19 cellular contexts compared by ENCODE assay signal in the genomic region with DNA sequence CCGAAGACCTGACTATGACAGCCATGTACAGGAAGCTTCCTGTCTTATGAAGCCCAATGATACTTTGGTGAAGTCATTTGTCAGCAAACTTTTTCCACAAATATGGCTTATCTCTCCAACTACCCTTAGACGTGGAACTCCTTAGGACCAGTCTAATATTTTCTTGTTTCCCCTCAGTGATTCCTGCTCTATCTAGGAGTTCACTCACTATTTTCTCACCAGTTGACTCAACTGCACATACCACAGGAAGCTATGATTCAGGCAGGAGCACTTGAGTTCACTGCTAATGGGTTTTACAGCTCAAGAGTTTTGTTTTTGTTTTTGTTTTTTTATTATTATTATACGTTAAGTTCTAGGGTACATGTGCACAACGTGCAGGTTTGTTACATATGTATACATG.
DNase-seq lines count a peak whose midpoint lies in the region; ATAC-seq, FAIRE-seq and TF ChIP-seq lines count a peak whose summit lies in the region.
"Had no signal": no experiment of that assay in that cellular context is flagged by ENCODE, and none has a peak within 500 bp of the region (broad histone marks: within the 10 kb centered on the region; RNA-seq: fewer than 3 reads in every experiment).

No MANE protein-coding gene starts in this region.

- in situ Hi-C loops in mammary epithelial cell (cut with MboI; ENCODE audit: low sequenced_read_pairs in 2 of 2): no loop called here

- intact Hi-C loops in mammary epithelial cell (cut with micrococcal nuclease) (no loop called here), left colon (cut with DNase I, micrococcal nuclease) (no loop called here)

- no peak overlapping the region for H3K9ac ChIP-seq in mammary epithelial cell (ENCODE audit: insufficient read depth, low read length)
- H3K9ac ChIP-seq: parathyroid adenoma had no signal

- ATAC-seq in left colon: no peak

- H3K27me3 ChIP-seq in mammary epithelial cell (ENCODE audit: insufficient read depth, low read length): no peaks in the 10 kb centered on the region
- H3K27me3 ChIP-seq: esophagus muscularis mucosa had no signal

- no TSS peak for BruUV-seq in mammary epithelial cell (replicated peaks; lab: Mats Ljungman, UMichigan)

- no peaks in the 10 kb centered on the region for H4K20me1 ChIP-seq in mammary epithelial cell (ENCODE audit: insufficient read depth, low read length)

- 93% methylated on average over 4 of the region's 4 CpGs for WGBS in mammary epithelial cell (ENCODE audit: low coverage, missing lambda C conversion rate)

- no peaks in the 10 kb centered on the region for H3K79me2 ChIP-seq in mammary epithelial cell (ENCODE audit: insufficient read depth, low read length)
- H3K79me2 ChIP-seq: parathyroid adenoma had no signal

- H3K27ac ChIP-seq in mammary epithelial cell (ENCODE audit: insufficient read depth, low read depth, low read length): no peak overlapping the region
- H3K27ac ChIP-seq: esophagus muscularis mucosa, parathyroid adenoma had no signal

- H3K4me3 ChIP-seq in mammary epithelial cell (replicated peaks in 1 of 3; ENCODE audit: insufficient read depth in 1 of 3, low read depth in 2 of 3, low read length in 3 of 3): no peak overlapping the region
- H3K4me3 ChIP-seq: esophagus muscularis mucosa had no signal

- DNase-seq in AG08395 (ENCODE audit: low spot score) (peak; percentile 77), HTR-8/SVneo (ENCODE audit: insufficient read length, low spot score) (peak; percentile 26), mammary epithelial cell (peak; percentile 53), kidney tubule cell (ENCODE audit: low spot score) (peak; percentile 75), left colon (no peak), NCI-H1436 (lab: John Stamatoyannopoulos, UW) (no peak)
- DNase-seq in activated CD4-positive, CD25-positive, alpha-beta regulatory T cell (lab: John Stamatoyannopoulos, UW): no peak
- DNase-seq in stimulated activated CD4-positive, alpha-beta T cell treated with anti-CD3 and anti-CD28 coated beads, Interleukin-1b, Interleukin-23, amount 100 ng/mL, for 48 hours: no peak
- DNase-seq: activated CD4-positive, alpha-beta memory T cell treated with anti-CD3 and anti-CD28 coated beads for 36 hours; activated effector memory CD4-positive, alpha-beta T cell treated with anti-CD3 and anti-CD28 coated beads, Interleukin-2, amount 50 U/mL, for 16 hours; AML-193; DMS 273 treated with DMSO at 0.1 percent for 48 hours; NCI-H1436 treated with DMSO at 0.1 percent for 48 hours; NCI-H524; RPMI8226; stimulated activated CD4-positive, alpha-beta T cell treated with anti-CD3 and anti-CD28 coated beads, Interleukin-2, amount 100 ng/mL, for 24 hours; T-helper 9 cell had no signal

- TF ChIP-seq CTCF in mammary epithelial cell (conservative IDR thresholded peaks at IDR 0.05 in 1 of 2, IDR thresholded peaks at IDR 0.05 in 1 of 2; ENCODE audit: extremely low read depth in 1 of 2, insufficient read depth in 1 of 2, low read depth in 1 of 2, low read length in 2 of 2): no peak

- no peak for FAIRE-seq in HTR-8/SVneo (lab: Jason Lieb, UNC)

- H3K4me1 ChIP-seq in mammary epithelial cell (ENCODE audit: insufficient read depth, low read length): peaks cover 13% of the 10 kb centered on the region
- H3K4me1 ChIP-seq: parathyroid adenoma had no signal

- no peaks in the 10 kb centered on the region for H3K36me3 ChIP-seq in mammary epithelial cell (ENCODE audit: insufficient read depth, low read length)

- dilution Hi-C loops in mammary epithelial cell (cut with HindIII; ENCODE audit: low sequenced_read_pairs): loop anchor here (5.0 kb wide), 1 partner anchor 65 kb away; no protein-coding TSS in a partner anchor

- no peak overlapping the region for H3K4me2 ChIP-seq in mammary epithelial cell (ENCODE audit: insufficient read depth, low read depth, low read length)

- CTCF ChIA-PET in mammary epithelial cell (lab: Charles Lee; ENCODE audit: low non-redundant PET): no interaction called here

- no peak overlapping the region for H2AFZ ChIP-seq in mammary epithelial cell (ENCODE audit: low read depth, low read length)
- H2AFZ ChIP-seq: parathyroid adenoma had no signal

- H3K9me3 ChIP-seq in mammary epithelial cell (replicated peaks; ENCODE audit: insufficient read depth, low read length): no peaks in the 10 kb centered on the region
- H3K9me3 ChIP-seq: esophagus muscularis mucosa had no signal

Comparison
In these comparisons a context has a peak if more than half of its experiments do, and no peak if none do; other contexts are left out.
1. DNase-seq: peak in AG08395 (single experiment), HTR-8/SVneo (single experiment), mammary epithelial cell (single experiment) and kidney tubule cell (single experiment); none in left colon (0 of 2), activated CD4-positive, CD25-positive, alpha-beta regulatory T cell (0 of 4), stimulated activated CD4-positive, alpha-beta T cell treated with anti-CD3 and anti-CD28 coated beads, Interleukin-1b, Interleukin-23, amount 100 ng/mL, for 48 hours (single experiment) and NCI-H1436 (single experiment).